2 cellular contexts compared by ENCODE assay signal in the genomic region with DNA sequence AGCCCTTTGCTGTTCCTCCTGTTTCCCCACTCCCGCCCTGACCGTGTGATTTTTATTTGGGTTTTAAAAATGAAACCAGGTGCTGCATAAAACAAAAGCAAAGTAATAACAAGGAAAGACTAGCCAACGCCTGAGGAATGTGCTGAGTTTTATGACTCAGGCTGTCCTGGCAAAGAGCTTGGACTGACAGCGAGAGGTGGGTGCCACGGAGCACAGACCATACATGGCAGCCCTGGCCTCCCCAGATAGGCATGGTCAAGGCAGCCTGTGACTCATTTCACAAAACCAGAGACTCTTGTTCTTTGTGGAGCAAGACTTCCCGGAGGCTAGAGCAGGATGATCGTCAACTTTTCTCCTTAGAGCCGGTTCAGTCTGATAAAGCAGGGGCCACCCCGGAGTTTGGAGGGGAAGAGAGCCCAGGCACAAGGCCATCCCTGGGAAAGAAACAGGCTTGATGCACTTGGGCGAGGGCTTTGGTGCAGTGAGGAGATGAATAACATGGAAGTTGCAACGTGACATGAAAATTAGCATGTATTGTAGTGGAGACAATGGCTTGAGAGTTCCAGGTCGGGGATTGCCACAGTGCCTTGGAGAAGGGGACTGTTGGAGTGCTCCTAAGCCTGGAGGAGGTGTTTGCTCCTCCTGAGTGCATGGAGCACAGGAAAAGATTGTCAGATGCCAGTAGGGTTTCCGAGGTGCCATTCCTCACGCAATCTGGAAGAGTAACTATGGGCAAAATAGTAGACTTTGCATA.
A peak's percentile ranks its signal among the peaks of the same experiment; 100 is the strongest.
TF ChIP-seq lines count a peak whose summit lies in the region.

No MANE protein-coding gene starts in this region.

TF ChIP-seq in HepG2, 621 proteins besides CTCF, POLR2A, EP300 and RAD21:
- TF ChIP-seq GABPA (IDR thresholded peaks at IDR 0.05; ENCODE audit: low read depth, low read length) (no peak), GABPA (CRISPR knock-in tag; IDR thresholded peaks at IDR 0.05; ENCODE audit: low read depth) (no peak), NFRKB (IDR thresholded peaks at IDR 0.05) (no peak), FOSL2 (CRISPR knock-in tag; IDR thresholded peaks at IDR 0.05) (peak; percentile 36; the same call in 1 of the 2 replicates), PPARG (CRISPR knock-in tag; conservative IDR thresholded peaks at IDR 0.05) (no peak)
- TF ChIP-seq, protein P1, sequence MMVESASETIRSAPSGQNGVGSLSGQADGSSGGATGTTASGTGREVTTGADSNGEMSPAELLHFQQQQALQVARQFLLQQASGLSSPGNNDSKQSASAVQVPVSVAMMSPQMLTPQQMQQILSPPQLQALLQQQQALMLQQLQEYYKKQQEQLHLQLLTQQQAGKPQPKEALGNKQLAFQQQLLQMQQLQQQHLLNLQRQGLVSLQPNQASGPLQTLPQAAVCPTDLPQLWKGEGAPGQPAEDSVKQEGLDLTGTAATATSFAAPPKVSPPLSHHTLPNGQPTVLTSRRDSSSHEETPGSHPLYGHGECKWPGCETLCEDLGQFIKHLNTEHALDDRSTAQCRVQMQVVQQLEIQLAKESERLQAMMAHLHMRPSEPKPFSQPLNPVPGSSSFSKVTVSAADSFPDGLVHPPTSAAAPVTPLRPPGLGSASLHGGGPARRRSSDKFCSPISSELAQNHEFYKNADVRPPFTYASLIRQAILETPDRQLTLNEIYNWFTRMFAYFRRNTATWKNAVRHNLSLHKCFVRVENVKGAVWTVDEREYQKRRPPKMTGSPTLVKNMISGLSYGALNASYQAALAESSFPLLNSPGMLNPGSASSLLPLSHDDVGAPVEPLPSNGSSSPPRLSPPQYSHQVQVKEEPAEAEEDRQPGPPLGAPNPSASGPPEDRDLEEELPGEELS (CRISPR knock-in tag; IDR thresholded peaks at IDR 0.05) = no peak
TF ChIP-seq in HepG2: peak in this region for 1.

TF ChIP-seq in SK-N-SH, 30 proteins besides CTCF, POLR2A, EP300 and RAD21:
- peak; percentile 67; the same call in 1 of the 2 replicates for TF ChIP-seq RXRA (IDR thresholded peaks at IDR 0.05; ENCODE audit: borderline replicate concordance, low read depth)
- peak; percentile 94 for TF ChIP-seq TCF12 (IDR thresholded peaks at IDR 0.05)
- no peak; the same call in 1 of the 2 replicates for TF ChIP-seq FOXM1 (IDR thresholded peaks at IDR 0.05; ENCODE audit: low read depth)
- no peak for TF ChIP-seq GABPA (IDR thresholded peaks at IDR 0.05; ENCODE audit: low read depth)
- TF ChIP-seq FOSL2 (IDR thresholded peaks at IDR 0.05; ENCODE audit: borderline replicate concordance, low read depth) = peak; percentile 92
- TF ChIP-seq CHD2 (IDR thresholded peaks at IDR 0.05; ENCODE audit: low read length, partially characterized antibody) = no peak
- TF ChIP-seq MXI1 (IDR thresholded peaks at IDR 0.05; ENCODE audit: low read depth, low read length) = no peak
- TF ChIP-seq POLR2AphosphoS5 (IDR thresholded peaks at IDR 0.05; ENCODE audit: low read depth, low read length) = peak; percentile 77
- TF ChIP-seq SMC3 (IDR thresholded peaks at IDR 0.05; ENCODE audit: low read depth, low read length) = no peak
- 0 out of 2 replicates have a peak, but pooled peaks have one; percentile 57 for TF ChIP-seq YY1 (IDR thresholded peaks at IDR 0.05; ENCODE audit: low read depth)
- peak; percentile 69; the same call in 1 of the 2 replicates for TF ChIP-seq TEAD4 (IDR thresholded peaks at IDR 0.05; ENCODE audit: borderline replicate concordance, insufficient read depth)
- TF ChIP-seq RCOR1 (IDR thresholded peaks at IDR 0.05; ENCODE audit: low read length) = no peak
- TF ChIP-seq, protein P2, sequence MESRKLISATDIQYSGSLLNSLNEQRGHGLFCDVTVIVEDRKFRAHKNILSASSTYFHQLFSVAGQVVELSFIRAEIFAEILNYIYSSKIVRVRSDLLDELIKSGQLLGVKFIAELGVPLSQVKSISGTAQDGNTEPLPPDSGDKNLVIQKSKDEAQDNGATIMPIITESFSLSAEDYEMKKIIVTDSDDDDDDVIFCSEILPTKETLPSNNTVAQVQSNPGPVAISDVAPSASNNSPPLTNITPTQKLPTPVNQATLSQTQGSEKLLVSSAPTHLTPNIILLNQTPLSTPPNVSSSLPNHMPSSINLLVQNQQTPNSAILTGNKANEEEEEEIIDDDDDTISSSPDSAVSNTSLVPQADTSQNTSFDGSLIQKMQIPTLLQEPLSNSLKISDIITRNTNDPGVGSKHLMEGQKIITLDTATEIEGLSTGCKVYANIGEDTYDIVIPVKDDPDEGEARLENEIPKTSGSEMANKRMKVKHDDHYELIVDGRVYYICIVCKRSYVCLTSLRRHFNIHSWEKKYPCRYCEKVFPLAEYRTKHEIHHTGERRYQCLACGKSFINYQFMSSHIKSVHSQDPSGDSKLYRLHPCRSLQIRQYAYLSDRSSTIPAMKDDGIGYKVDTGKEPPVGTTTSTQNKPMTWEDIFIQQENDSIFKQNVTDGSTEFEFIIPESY (IDR thresholded peaks at IDR 0.05; ENCODE audit: borderline replicate concordance, low read depth) = peak; percentile 37; the same call in 1 of the 2 replicates
- no peak for TF ChIP-seq EZH2phosphoT487 (IDR thresholded peaks at IDR 0.05; ENCODE audit: borderline replicate concordance, low read depth)
- TF ChIP-seq NRF1 (IDR thresholded peaks at IDR 0.05; ENCODE audit: low read depth, low read length) = no peak
- no peak for TF ChIP-seq FOXJ3 (CRISPR knock-in tag; IDR thresholded peaks at IDR 0.05)
- TF ChIP-seq, protein P3, sequence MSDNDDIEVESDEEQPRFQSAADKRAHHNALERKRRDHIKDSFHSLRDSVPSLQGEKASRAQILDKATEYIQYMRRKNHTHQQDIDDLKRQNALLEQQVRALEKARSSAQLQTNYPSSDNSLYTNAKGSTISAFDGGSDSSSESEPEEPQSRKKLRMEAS (IDR thresholded peaks at IDR 0.05; ENCODE audit: low read depth) = peak; percentile 86; the same call in 1 of the 2 replicates
- TF ChIP-seq GATA2 (CRISPR knock-in tag; IDR thresholded peaks at IDR 0.05) = no peak
- peak; percentile 42; the same call in 1 of the 2 replicates for TF ChIP-seq MEF2A (IDR thresholded peaks at IDR 0.05; ENCODE audit: borderline replicate concordance, low read depth)
- peak; percentile 91 for TF ChIP-seq NFIC (IDR thresholded peaks at IDR 0.05; ENCODE audit: borderline replicate concordance)
- TF ChIP-seq SIN3A (IDR thresholded peaks at IDR 0.05; ENCODE audit: borderline replicate concordance, low read depth, low read length) = peak; percentile 91; the same call in 1 of the 2 replicates
- TF ChIP-seq, protein P4, sequence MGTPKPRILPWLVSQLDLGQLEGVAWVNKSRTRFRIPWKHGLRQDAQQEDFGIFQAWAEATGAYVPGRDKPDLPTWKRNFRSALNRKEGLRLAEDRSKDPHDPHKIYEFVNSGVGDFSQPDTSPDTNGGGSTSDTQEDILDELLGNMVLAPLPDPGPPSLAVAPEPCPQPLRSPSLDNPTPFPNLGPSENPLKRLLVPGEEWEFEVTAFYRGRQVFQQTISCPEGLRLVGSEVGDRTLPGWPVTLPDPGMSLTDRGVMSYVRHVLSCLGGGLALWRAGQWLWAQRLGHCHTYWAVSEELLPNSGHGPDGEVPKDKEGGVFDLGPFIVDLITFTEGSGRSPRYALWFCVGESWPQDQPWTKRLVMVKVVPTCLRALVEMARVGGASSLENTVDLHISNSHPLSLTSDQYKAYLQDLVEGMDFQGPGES (IDR thresholded peaks at IDR 0.05; ENCODE audit: low read depth, low read length) = no peak
- no peak for TF ChIP-seq RFX5 (IDR thresholded peaks at IDR 0.05; ENCODE audit: low read length)
- TF ChIP-seq TAF1 (IDR thresholded peaks at IDR 0.05; ENCODE audit: borderline replicate concordance, low read depth, low read length) = no peak; the same call in 1 of the 2 replicates
- TF ChIP-seq, protein P5, sequence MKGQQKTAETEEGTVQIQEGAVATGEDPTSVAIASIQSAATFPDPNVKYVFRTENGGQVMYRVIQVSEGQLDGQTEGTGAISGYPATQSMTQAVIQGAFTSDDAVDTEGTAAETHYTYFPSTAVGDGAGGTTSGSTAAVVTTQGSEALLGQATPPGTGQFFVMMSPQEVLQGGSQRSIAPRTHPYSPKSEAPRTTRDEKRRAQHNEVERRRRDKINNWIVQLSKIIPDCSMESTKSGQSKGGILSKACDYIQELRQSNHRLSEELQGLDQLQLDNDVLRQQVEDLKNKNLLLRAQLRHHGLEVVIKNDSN (IDR thresholded peaks at IDR 0.05; ENCODE audit: borderline replicate concordance, low read depth) = no peak
- TF ChIP-seq ELF1 (IDR thresholded peaks at IDR 0.05) = no peak
- TF ChIP-seq, protein P6, sequence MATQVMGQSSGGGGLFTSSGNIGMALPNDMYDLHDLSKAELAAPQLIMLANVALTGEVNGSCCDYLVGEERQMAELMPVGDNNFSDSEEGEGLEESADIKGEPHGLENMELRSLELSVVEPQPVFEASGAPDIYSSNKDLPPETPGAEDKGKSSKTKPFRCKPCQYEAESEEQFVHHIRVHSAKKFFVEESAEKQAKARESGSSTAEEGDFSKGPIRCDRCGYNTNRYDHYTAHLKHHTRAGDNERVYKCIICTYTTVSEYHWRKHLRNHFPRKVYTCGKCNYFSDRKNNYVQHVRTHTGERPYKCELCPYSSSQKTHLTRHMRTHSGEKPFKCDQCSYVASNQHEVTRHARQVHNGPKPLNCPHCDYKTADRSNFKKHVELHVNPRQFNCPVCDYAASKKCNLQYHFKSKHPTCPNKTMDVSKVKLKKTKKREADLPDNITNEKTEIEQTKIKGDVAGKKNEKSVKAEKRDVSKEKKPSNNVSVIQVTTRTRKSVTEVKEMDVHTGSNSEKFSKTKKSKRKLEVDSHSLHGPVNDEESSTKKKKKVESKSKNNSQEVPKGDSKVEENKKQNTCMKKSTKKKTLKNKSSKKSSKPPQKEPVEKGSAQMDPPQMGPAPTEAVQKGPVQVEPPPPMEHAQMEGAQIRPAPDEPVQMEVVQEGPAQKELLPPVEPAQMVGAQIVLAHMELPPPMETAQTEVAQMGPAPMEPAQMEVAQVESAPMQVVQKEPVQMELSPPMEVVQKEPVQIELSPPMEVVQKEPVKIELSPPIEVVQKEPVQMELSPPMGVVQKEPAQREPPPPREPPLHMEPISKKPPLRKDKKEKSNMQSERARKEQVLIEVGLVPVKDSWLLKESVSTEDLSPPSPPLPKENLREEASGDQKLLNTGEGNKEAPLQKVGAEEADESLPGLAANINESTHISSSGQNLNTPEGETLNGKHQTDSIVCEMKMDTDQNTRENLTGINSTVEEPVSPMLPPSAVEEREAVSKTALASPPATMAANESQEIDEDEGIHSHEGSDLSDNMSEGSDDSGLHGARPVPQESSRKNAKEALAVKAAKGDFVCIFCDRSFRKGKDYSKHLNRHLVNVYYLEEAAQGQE (IDR thresholded peaks at IDR 0.05; ENCODE audit: low read depth, low read length) = no peak; the same call in 1 of the 2 replicates
- TF ChIP-seq, protein P7, sequence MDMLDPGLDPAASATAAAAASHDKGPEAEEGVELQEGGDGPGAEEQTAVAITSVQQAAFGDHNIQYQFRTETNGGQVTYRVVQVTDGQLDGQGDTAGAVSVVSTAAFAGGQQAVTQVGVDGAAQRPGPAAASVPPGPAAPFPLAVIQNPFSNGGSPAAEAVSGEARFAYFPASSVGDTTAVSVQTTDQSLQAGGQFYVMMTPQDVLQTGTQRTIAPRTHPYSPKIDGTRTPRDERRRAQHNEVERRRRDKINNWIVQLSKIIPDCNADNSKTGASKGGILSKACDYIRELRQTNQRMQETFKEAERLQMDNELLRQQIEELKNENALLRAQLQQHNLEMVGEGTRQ (IDR thresholded peaks at IDR 0.05; ENCODE audit: borderline replicate concordance, low read depth, low read length) = no peak
- TF ChIP-seq JUND (IDR thresholded peaks at IDR 0.05) = peak; percentile 94
- TF ChIP-seq, protein P8, sequence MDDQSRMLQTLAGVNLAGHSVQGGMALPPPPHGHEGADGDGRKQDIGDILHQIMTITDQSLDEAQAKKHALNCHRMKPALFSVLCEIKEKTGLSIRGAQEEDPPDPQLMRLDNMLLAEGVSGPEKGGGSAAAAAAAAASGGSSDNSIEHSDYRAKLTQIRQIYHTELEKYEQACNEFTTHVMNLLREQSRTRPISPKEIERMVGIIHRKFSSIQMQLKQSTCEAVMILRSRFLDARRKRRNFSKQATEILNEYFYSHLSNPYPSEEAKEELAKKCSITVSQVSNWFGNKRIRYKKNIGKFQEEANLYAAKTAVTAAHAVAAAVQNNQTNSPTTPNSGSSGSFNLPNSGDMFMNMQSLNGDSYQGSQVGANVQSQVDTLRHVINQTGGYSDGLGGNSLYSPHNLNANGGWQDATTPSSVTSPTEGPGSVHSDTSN (IDR thresholded peaks at IDR 0.05) = peak; percentile 88
TF ChIP-seq in SK-N-SH: peak in this region for 13.
